ENCODE assay signal across 21 cellular contexts in genomic region chr13:20408181-20408580, GRCh38.
"Had no signal": no experiment of that assay in that cellular context is flagged by ENCODE, and none has a peak within 500 bp of the region (broad histone marks: within the 10 kb centered on the region; RNA-seq: fewer than 3 reads in every experiment).

No MANE protein-coding gene starts in this region.

- H3K4me3 ChIP-seq: adrenal gland, ascending aorta, esophagus muscularis mucosa, gastrocnemius medialis, prostate gland, right atrium auricular region, tibial nerve, uterus had no signal

- H3K9me3 ChIP-seq: adrenal gland, ascending aorta, esophagus muscularis mucosa, gastrocnemius medialis, prostate gland, right atrium auricular region, tibial nerve, uterus had no signal

- H3K36me3 ChIP-seq: brain microvascular endothelial cell, prostate gland, uterus had no signal

- H3K4me1 ChIP-seq: adrenal gland, ascending aorta, esophagus muscularis mucosa, gastrocnemius medialis, prostate gland, right atrium auricular region, uterus had no signal

- H3K27ac ChIP-seq: adrenal gland, ascending aorta, brain microvascular endothelial cell, esophagus muscularis mucosa, gastrocnemius medialis, prostate gland, right atrium auricular region, tibial nerve, uterus had no signal

- H3K27me3 ChIP-seq: adrenal gland, ascending aorta, esophagus muscularis mucosa, gastrocnemius medialis, right atrium auricular region, tibial nerve, uterus had no signal

- DNase-seq: activated B cell treated with CpG ODN at 0.5 μM for 24 hours; activated CD4-positive, alpha-beta T cell treated with anti-CD3 and anti-CD28 coated beads for 4 hours; activated CD4-positive, alpha-beta T cell treated with anti-CD3 and anti-CD28 coated beads, Interleukin-2, amount 50 U/mL, for 48 hours; activated CD8-positive, alpha-beta memory T cell treated with anti-CD3 and anti-CD28 coated beads, Interleukin-2, amount 10 ng/mL, durations not matched to agents 7 days and 5 days; brain microvascular endothelial cell; effector memory CD8-positive, alpha-beta T cell; gastrocnemius medialis; hippocampal formation; left ventricle myocardium superior; mammary epithelial cell; stimulated activated CD4-positive, alpha-beta T cell treated with anti-CD3 and anti-CD28 coated beads, Interleukin-4, amount 100 ng/mL, for 4 hours; T1000; uterus had no signal

- ATAC-seq: activated CD8-positive, alpha-beta memory T cell treated with anti-CD3 and anti-CD28 coated beads, Interleukin-2, amount 10 ng/mL, durations not matched to agents 7 days and 5 days; activated naive CD4-positive, alpha-beta T cell treated with anti-CD3 and anti-CD28 coated beads, Interleukin-2, amount 50 U/mL, for 72 hours; effector memory CD8-positive, alpha-beta T cell; gastrocnemius medialis; left ventricle myocardium superior; natural killer cell treated with Interleukin-12 subunit alpha and Interleukin-12 subunit beta and Interleukin-15 and Interleukin-18, amount 100 ng/mL, for 72 hours had no signal
